ENCODE assay signal across 10 cellular contexts in genomic region chr3:142725352-142725739, GRCh38. TPM values are rescaled to one million over a fixed set of nuclear protein-coding genes. Genes with fewer than 3 reads are reported as not detected.
DNase-seq lines count a peak whose midpoint lies in the region; ATAC-seq, FAIRE-seq and TF ChIP-seq lines count a peak whose summit lies in the region.
"Had no signal": no experiment of that assay in that cellular context is flagged by ENCODE, and none has a peak within 500 bp of the region (broad histone marks: within the 10 kb centered on the region; RNA-seq: fewer than 3 reads in every experiment).

No MANE protein-coding gene starts in this region.

- DNase-seq in DND-41, result no peak
- no peak for DNase-seq in SJSA1 (ENCODE audit: low read depth in 1 of 2, low spot score in 2 of 2)
- DNase-seq in fibroblast of lung (ENCODE audit: low read depth in 2 of 2), result no peak
- DNase-seq in progenitor cell of endocrine pancreas (ENCODE audit: low spot score, unreplicated experiment), result no peak
- no peak for DNase-seq in NAMALWA (ENCODE audit: low spot score)
- no peak for DNase-seq in small intestine
- no peak for DNase-seq in HUDEP-2 (lab: John Stamatoyannopoulos, UW; ENCODE audit: unreplicated experiment in 76 of 76)

- H3K79me2 ChIP-seq in DND-41 (ENCODE audit: insufficient read depth, low read length), result no peaks in the 10 kb centered on the region
- H3K79me2 ChIP-seq in fibroblast of lung (ENCODE audit: control insufficient read depth, insufficient read depth, low read length), result peaks cover 6% of the 10 kb centered on the region

- H3K4me2 ChIP-seq in DND-41 (ENCODE audit: insufficient read depth, low read length) (peak overlapping the region; percentile 68; the same call in 1 of the 2 replicates), fibroblast of lung (ENCODE audit: extremely low read depth, insufficient read depth, low read length) (peak overlapping the region; percentile 87)

- no peak overlapping the region for H3K9ac ChIP-seq in DND-41 (ENCODE audit: low read depth, low read length)
- no peak overlapping the region for H3K9ac ChIP-seq in fibroblast of lung (ENCODE audit: insufficient read depth, low read length)

- peak overlapping the region; percentile 88 for H3K4me3 Mint-ChIP-seq in progenitor cell of endocrine pancreas (ENCODE audit: low read depth)

- peaks cover 18% of the 10 kb centered on the region for H3K4me1 ChIP-seq in DND-41 (ENCODE audit: insufficient read depth, low read length)
- H3K4me1 ChIP-seq in SJSA1 (replicated peaks), result no peaks in the 10 kb centered on the region; the same call in 1 of the 2 replicates
- H3K4me1 ChIP-seq in fibroblast of lung (ENCODE audit: control insufficient read depth, extremely low read depth, insufficient read depth, low read length), result no peaks in the 10 kb centered on the region
- H3K4me1 ChIP-seq in small intestine (ENCODE audit: control insufficient read depth in 2 of 2, insufficient read depth in 1 of 2, low read depth in 1 of 2, low read length in 1 of 2), result no peaks in the 10 kb centered on the region

- peaks cover 8% of the 10 kb centered on the region for H3K9me3 Mint-ChIP-seq in progenitor cell of endocrine pancreas (ENCODE audit: low read depth)

- no peaks in the 10 kb centered on the region for H4K20me1 ChIP-seq in DND-41 (ENCODE audit: insufficient read depth, low read length)
- no peaks in the 10 kb centered on the region for H4K20me1 ChIP-seq in fibroblast of lung (ENCODE audit: control insufficient read depth, extremely low read depth, insufficient read depth, low read length)

- FAIRE-seq in small intestine (lab: Jason Lieb, UNC), result no peak
- FAIRE-seq: GM12891 had no signal

- H3K36me3 ChIP-seq in DND-41 (ENCODE audit: insufficient read depth, low read length), result no peaks in the 10 kb centered on the region
- peaks cover 3% of the 10 kb centered on the region; the same call in 1 of the 2 replicates for H3K36me3 ChIP-seq in SJSA1
- no peaks in the 10 kb centered on the region for H3K36me3 ChIP-seq in fibroblast of lung (ENCODE audit: control insufficient read depth, insufficient read depth, low read length)
- H3K36me3 ChIP-seq in small intestine (ENCODE audit: control insufficient read depth in 2 of 2, insufficient read depth in 2 of 2, low read length in 2 of 2), result no peaks in the 10 kb centered on the region
- H3K36me3 ChIP-seq: neutrophil had no signal

- no peak overlapping the region for H3K27ac ChIP-seq in DND-41 (ENCODE audit: low read length)
- no peak overlapping the region for H3K27ac ChIP-seq in SJSA1
- H3K27ac ChIP-seq in fibroblast of lung (ENCODE audit: insufficient read depth, low read length), result no peak overlapping the region
- H3K27ac ChIP-seq in small intestine (ENCODE audit: low read depth in 1 of 2, low read length in 1 of 2), result no peak overlapping the region
- H3K27ac ChIP-seq: neutrophil had no signal

- H3K27me3 ChIP-seq in DND-41 (ENCODE audit: insufficient read depth, low read length, poor library complexity) (peaks cover 13% of the 10 kb centered on the region), SJSA1 (replicated peaks) (no peaks in the 10 kb centered on the region), fibroblast of lung (ENCODE audit: control insufficient read depth, insufficient read depth, low read length) (no peaks in the 10 kb centered on the region), small intestine (ENCODE audit: control insufficient read depth in 2 of 2, insufficient read depth in 2 of 2, low read length in 2 of 2) (no peaks in the 10 kb centered on the region)

- 30 to 55% (median 54%) methylated on average over 5 of the region's 5 CpGs for WGBS in small intestine, 3 donors

- no peak for ATAC-seq in DND-41 (ENCODE audit: insufficient read depth, low read depth)
- no peak for ATAC-seq in HG02588 (IDR thresholded peaks at IDR 0.05; ENCODE audit: unreplicated experiment)

- TF ChIP-seq CTCF in DND-41 (IDR thresholded peaks at IDR 0.05; ENCODE audit: borderline replicate concordance, extremely low read depth, low read length, poor library complexity, severe bottlenecking) (no peak), fibroblast of lung (conservative IDR thresholded peaks at IDR 0.05 in 1 of 2, IDR thresholded peaks at IDR 0.05 in 1 of 2; ENCODE audit: low read depth in 1 of 2, low read length in 2 of 2) (no peak), progenitor cell of endocrine pancreas (IDR thresholded peaks at IDR 0.05; ENCODE audit: unreplicated experiment) (no peak)

- peaks cover 1% of the 10 kb centered on the region for H3K36me3 Mint-ChIP-seq in progenitor cell of endocrine pancreas (ENCODE audit: insufficient read depth)

- H3K4me3 ChIP-seq in DND-41 (ENCODE audit: low read depth in 1 of 2, low read length in 2 of 2) (no peak overlapping the region), SJSA1 (peak overlapping the region; percentile 98), fibroblast of lung (replicated peaks in 1 of 4; ENCODE audit: control extremely low read depth in 1 of 4, insufficient read depth in 1 of 4, low read depth in 3 of 4, low read length in 4 of 4) (peak overlapping the region; percentile 74 to 93 (median 89)), small intestine (ENCODE audit: low read depth in 1 of 2, low read length in 2 of 2) (no peak overlapping the region)

- peaks cover 6% of the 10 kb centered on the region for H3K4me1 Mint-ChIP-seq in progenitor cell of endocrine pancreas (ENCODE audit: low read depth)

- H3K27ac Mint-ChIP-seq in progenitor cell of endocrine pancreas, result peak overlapping the region; percentile 97

- H2AFZ ChIP-seq in DND-41 (ENCODE audit: low read depth, low read length) (no peak overlapping the region), fibroblast of lung (ENCODE audit: low read length) (no peak overlapping the region)

- H3K9me3 ChIP-seq in DND-41 (ENCODE audit: insufficient read depth, low read length, severe bottlenecking) (no peaks in the 10 kb centered on the region), SJSA1 (replicated peaks) (no peaks in the 10 kb centered on the region; the same call in 1 of the 2 replicates), fibroblast of lung (ENCODE audit: control insufficient read depth, insufficient read depth, low read depth, low read length) (no peaks in the 10 kb centered on the region), small intestine (ENCODE audit: control insufficient read depth, low read depth) (no peaks in the 10 kb centered on the region)
- H3K9me3 ChIP-seq: neutrophil had no signal

- H3K27me3 Mint-ChIP-seq in progenitor cell of endocrine pancreas, result no peaks in the 10 kb centered on the region

RNA-seq across cellular contexts. Expression of gene TRPC1, which starts 1.5 kb away (rescaled TPM):
- total RNA-seq in SJSA1 (2014; rRNA removed; shearing (Covaris generic)), result 1.9 and 11.7 TPM in 2 replicates
- total RNA-seq in fibroblast of lung (43.1 and 56.5 TPM in 2 replicates), progenitor cell of endocrine pancreas (16.5 and 17.6 TPM in 2 replicates)
- polyA plus RNA-seq in fibroblast of lung (11.3 and 13.0 TPM in 2 replicates), small intestine (1 to 10 TPM in 1 of 3 donors, under 1 TPM in 2; 0.22 to 1.7 (median 0.54) TPM)
- 5.2 and 6.9 TPM in 2 replicates for polyA plus RNA-seq in fibroblast of lung (2012)
- 4.1 and 6.9 TPM in 2 replicates for polyA minus RNA-seq in fibroblast of lung (ENCODE audit: low replicate concordance)

Comparison
In these comparisons a context has a peak if more than half of its experiments do, and no peak if none do; other contexts are left out.
1. H3K4me3 ChIP-seq: peak in SJSA1 (single experiment) and fibroblast of lung (4 of 4); none in DND-41 (0 of 2) and small intestine (0 of 2).